In the genomic region with DNA sequence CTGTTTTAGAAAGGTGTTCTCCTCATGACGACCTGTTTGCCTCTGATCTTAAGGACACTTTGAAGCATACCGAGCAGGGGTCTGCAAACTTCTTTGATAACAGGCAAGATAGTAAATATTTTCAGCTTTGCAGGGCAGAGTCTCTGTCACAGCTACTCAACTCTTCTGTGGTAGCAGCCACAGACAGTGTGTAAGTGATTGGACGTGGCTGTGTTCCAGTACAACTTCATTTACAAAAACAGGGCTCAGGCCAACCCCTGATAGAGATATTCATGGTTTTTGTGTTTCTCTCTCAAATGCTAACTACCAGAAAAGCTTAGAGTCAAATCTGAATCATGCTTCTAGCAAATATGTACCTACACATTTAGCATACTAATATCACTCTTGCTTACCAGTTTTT, we compare ENCODE assay signal across 8 cellular contexts. TPM values are rescaled to one million over a fixed set of nuclear protein-coding genes. Genes with fewer than 3 reads are reported as not detected.
DNase-seq lines count a peak whose midpoint lies in the region; TF ChIP-seq lines count a peak whose summit lies in the region.

No MANE protein-coding gene starts in this region.

- H3K9me3 ChIP-seq in GM23248 (ENCODE audit: low read depth) (no peaks in the 10 kb centered on the region), OCI-LY7 (ENCODE audit: low read length) (peaks cover 5% of the 10 kb centered on the region; the same call in 1 of the 2 replicates), fibroblast of lung (ENCODE audit: control insufficient read depth, insufficient read depth, low read depth, low read length) (no peaks in the 10 kb centered on the region)

- no peaks in the 10 kb centered on the region for H3K27me3 Mint-ChIP-seq in Calu3 (ENCODE audit: unreplicated experiment)
- no peaks in the 10 kb centered on the region for H3K27me3 Mint-ChIP-seq in stimulated activated naive CD8-positive, alpha-beta T cell treated with anti-CD3 and anti-CD28 coated beads, Interleukin-15, Interleukin-2, amounts not matched to agents 100 ng/mL and 50 ng/mL, for 24 hours

- no TSS peak for BruUV-seq in Calu3 (replicated peaks; lab: Mats Ljungman, UMichigan)
- BruUV-seq in OCI-LY7 (replicated peaks; lab: Mats Ljungman, UMichigan), result no TSS peak

- WGBS in GM23248 (ENCODE audit: low coverage in 1 of 2, low lambda C conversion rate in 2 of 2, missing lambda C conversion rate in 2 of 2), 2 experiments, result 48 to 50% methylated on average over 3 of the region's 3 CpGs

- POLR2A ChIA-PET in OCI-LY7 (lab: Charles Lee), result interaction anchor here (0.6 to 2.5 kb wide), 17 partner anchors 8 to 183 kb away, joined by 3 to 10 read pairs (median 5); no protein-coding TSS in a partner anchor

- H3F3A ChIP-seq in GM23248 (ENCODE audit: insufficient read depth), result peaks cover 73% of the 10 kb centered on the region

- H3K4me1 ChIP-seq in GM23248 (ENCODE audit: insufficient read depth) (peaks cover 56% of the 10 kb centered on the region), OCI-LY7 (ENCODE audit: insufficient read depth, low read length, poor library complexity, severe bottlenecking) (peaks cover 80% of the 10 kb centered on the region), fibroblast of lung (ENCODE audit: control insufficient read depth, extremely low read depth, insufficient read depth, low read length) (peaks cover 17% of the 10 kb centered on the region)

- H3K27ac Mint-ChIP-seq in Calu3 (ENCODE audit: unreplicated experiment), result peak overlapping the region; percentile 66
- H3K27ac Mint-ChIP-seq in stimulated activated naive CD8-positive, alpha-beta T cell treated with anti-CD3 and anti-CD28 coated beads, Interleukin-15, Interleukin-2, amounts not matched to agents 100 ng/mL and 50 ng/mL, for 24 hours, result peak overlapping the region; percentile 94

- H2AFZ ChIP-seq in GM23248 (no peak overlapping the region), OCI-LY7 (ENCODE audit: low read length) (peak overlapping the region; percentile 18; the same call in 1 of the 2 replicates), fibroblast of lung (ENCODE audit: low read length) (no peak overlapping the region)

- H3K27me3 ChIP-seq in GM23248 (replicated peaks; ENCODE audit: insufficient read depth) (no peaks in the 10 kb centered on the region), fibroblast of lung (ENCODE audit: control insufficient read depth, insufficient read depth, low read length) (no peaks in the 10 kb centered on the region)

- H3K9ac ChIP-seq in GM23248, result peak overlapping the region; percentile 58
- no peak overlapping the region for H3K9ac ChIP-seq in fibroblast of lung (ENCODE audit: insufficient read depth, low read length)

- DNase-seq in Calu3, result no peak
- peak; percentile 50 for DNase-seq in GM23248
- no peak for DNase-seq in OCI-LY7 (ENCODE audit: low spot score)
- DNase-seq in fibroblast of lung (ENCODE audit: low read depth in 2 of 2), result peak; percentile 19 to 67
- no peak for DNase-seq in activated effector memory CD4-positive, alpha-beta T cell treated with anti-CD3 and anti-CD28 coated beads, Interleukin-2, amount 50 U/mL, for 16 hours
- no peak for DNase-seq in hepatic stellate cell (ENCODE audit: low spot score)
- DNase-seq in hippocampal formation (lab: John Stamatoyannopoulos, UW), result no peak

- H3K4me3 Mint-ChIP-seq in Calu3 (ENCODE audit: low read depth, unreplicated experiment), result peak overlapping the region; percentile 31
- peak overlapping the region; percentile 78 for H3K4me3 Mint-ChIP-seq in stimulated activated naive CD8-positive, alpha-beta T cell treated with anti-CD3 and anti-CD28 coated beads, Interleukin-15, Interleukin-2, amounts not matched to agents 100 ng/mL and 50 ng/mL, for 24 hours

- H3K27ac ChIP-seq in GM23248 (peak overlapping the region; percentile 87), OCI-LY7 (ENCODE audit: low read depth, low read length, poor library complexity, severe bottlenecking) (peak overlapping the region; percentile 77), fibroblast of lung (ENCODE audit: insufficient read depth, low read length) (peak overlapping the region; percentile 82)

- CTCF ChIA-PET in Calu3 (lab: Charles Lee) (no interaction called here), OCI-LY7 (lab: Charles Lee; ENCODE audit: unreplicated experiment) (interaction anchor here (1.4 to 1.5 kb wide), 2 partner anchors 35 to 49 kb away, joined by 4 to 6 read pairs; no protein-coding TSS in a partner anchor)

- H3K9me3 Mint-ChIP-seq in Calu3 (ENCODE audit: low read depth, unreplicated experiment), result no peaks in the 10 kb centered on the region
- H3K9me3 Mint-ChIP-seq in stimulated activated naive CD8-positive, alpha-beta T cell treated with anti-CD3 and anti-CD28 coated beads, Interleukin-15, Interleukin-2, amounts not matched to agents 100 ng/mL and 50 ng/mL, for 24 hours, result no peaks in the 10 kb centered on the region

- H3K36me3 ChIP-seq in GM23248 (ENCODE audit: low read depth) (peaks cover 67% of the 10 kb centered on the region), OCI-LY7 (ENCODE audit: insufficient read depth, low read length) (peaks cover 99% of the 10 kb centered on the region), fibroblast of lung (ENCODE audit: control insufficient read depth, insufficient read depth, low read length) (peaks cover 9% of the 10 kb centered on the region)

- peak overlapping the region; percentile 53 for H3K4me3 ChIP-seq in GM23248
- H3K4me3 ChIP-seq in OCI-LY7 (ENCODE audit: low read depth, low read length, poor library complexity, severe bottlenecking), result peak overlapping the region; percentile 28
- no peak overlapping the region for H3K4me3 ChIP-seq in fibroblast of lung (replicated peaks in 1 of 4; ENCODE audit: control extremely low read depth in 1 of 4, insufficient read depth in 1 of 4, low read depth in 3 of 4, low read length in 4 of 4)

- H4K20me1 ChIP-seq in GM23248 (ENCODE audit: insufficient read depth) (no peaks in the 10 kb centered on the region), OCI-LY7 (ENCODE audit: insufficient read depth, low read length) (no peaks in the 10 kb centered on the region), fibroblast of lung (ENCODE audit: control insufficient read depth, extremely low read depth, insufficient read depth, low read length) (no peaks in the 10 kb centered on the region)

- in situ Hi-C loops in GM23248 (cut with MboI), result no loop called here

- H3K79me2 ChIP-seq in GM23248 (ENCODE audit: insufficient read depth) (peaks cover 75% of the 10 kb centered on the region), OCI-LY7 (ENCODE audit: insufficient read depth, low read depth, low read length) (peaks cover 11% of the 10 kb centered on the region; the same call in 1 of the 2 replicates), fibroblast of lung (ENCODE audit: control insufficient read depth, insufficient read depth, low read length) (peaks cover 20% of the 10 kb centered on the region)

- H3K36me3 Mint-ChIP-seq in Calu3 (ENCODE audit: insufficient read depth, unreplicated experiment), result peaks cover 70% of the 10 kb centered on the region
- H3K36me3 Mint-ChIP-seq in stimulated activated naive CD8-positive, alpha-beta T cell treated with anti-CD3 and anti-CD28 coated beads, Interleukin-15, Interleukin-2, amounts not matched to agents 100 ng/mL and 50 ng/mL, for 24 hours (ENCODE audit: low read depth), result peaks cover 83% of the 10 kb centered on the region

- H3K4me1 Mint-ChIP-seq in Calu3 (ENCODE audit: low read depth, unreplicated experiment), result peaks cover 57% of the 10 kb centered on the region
- peaks cover 100% of the 10 kb centered on the region for H3K4me1 Mint-ChIP-seq in stimulated activated naive CD8-positive, alpha-beta T cell treated with anti-CD3 and anti-CD28 coated beads, Interleukin-15, Interleukin-2, amounts not matched to agents 100 ng/mL and 50 ng/mL, for 24 hours (ENCODE audit: low read depth)

- H3K4me2 ChIP-seq in GM23248 (ENCODE audit: unreplicated experiment) (peak overlapping the region; percentile 78), OCI-LY7 (ENCODE audit: low read length) (peak overlapping the region; percentile 67), fibroblast of lung (ENCODE audit: extremely low read depth, insufficient read depth, low read length) (peak overlapping the region; percentile 79)

- H3K9me2 ChIP-seq in GM23248 (ENCODE audit: insufficient read depth), result no peaks in the 10 kb centered on the region
- H3K9me2 ChIP-seq in OCI-LY7 (ENCODE audit: insufficient read depth, low read length), result no peaks in the 10 kb centered on the region

- TF ChIP-seq CTCF in Calu3 (IDR thresholded peaks at IDR 0.05; ENCODE audit: unreplicated experiment), result no peak
- TF ChIP-seq CTCF in OCI-LY7 (conservative IDR thresholded peaks at IDR 0.05; ENCODE audit: low read length), result no peak
- TF ChIP-seq CTCF in fibroblast of lung (conservative IDR thresholded peaks at IDR 0.05 in 1 of 2, IDR thresholded peaks at IDR 0.05 in 1 of 2; ENCODE audit: low read depth in 1 of 2, low read length in 2 of 2), result no peak

- intact Hi-C loops in Calu3 (cut with micrococcal nuclease; ENCODE audit: unreplicated experiment) (loop anchor here (5.0 kb wide), 1 partner anchor 46 kb away; no protein-coding TSS in a partner anchor), OCI-LY7 (cut with micrococcal nuclease; ENCODE audit: unreplicated experiment) (no loop called here)

RNA-seq across cellular contexts. Expression of a gene that starts 51.5 kb away (rescaled TPM):
- total RNA-seq in Calu3 (2022) (103 and 105 TPM in 2 replicates), OCI-LY7 (2022) (25.2 and 29.5 TPM in 2 replicates), fibroblast of lung (86.5 and 93.0 TPM in 2 replicates)
- 179 and 188 TPM in 2 replicates for total RNA-seq in GM23248 (2014; rRNA removed; shearing (Covaris generic))
- polyA plus RNA-seq in GM23248 (2016; fragmentation: Nextera tagmentation; extraction: Ambion mirVana) (134 and 135 TPM in 2 replicates), fibroblast of lung (126 and 196 TPM in 2 replicates)
- total RNA-seq in OCI-LY7 (2014; rRNA removed; shearing (Covaris generic)), result 28.1 and 29.6 TPM in 2 replicates
- 70.1 and 110 TPM in 2 replicates for polyA plus RNA-seq in fibroblast of lung (2012)
- polyA minus RNA-seq in fibroblast of lung (ENCODE audit: low replicate concordance), result 89.3 and 192 TPM in 2 replicates

Comparison
In these comparisons a context has a peak if more than half of its experiments do, and no peak if none do; other contexts are left out.
1. DNase-seq: peak in GM23248 (single experiment) and fibroblast of lung (2 of 2); none in Calu3 (single experiment), OCI-LY7 (single experiment), activated effector memory CD4-positive, alpha-beta T cell treated with anti-CD3 and anti-CD28 coated beads, Interleukin-2, amount 50 U/mL, for 16 hours (single experiment), hepatic stellate cell (single experiment) and hippocampal formation (0 of 2).
2. H3K4me3 ChIP-seq: peak in GM23248 (single experiment) and OCI-LY7 (single experiment); none in fibroblast of lung (0 of 4).
3. Peak in every context shown above with its lines, with median percentiles within 50 percentile points of each other: H3K27ac ChIP-seq and H3K4me2 ChIP-seq.